Comparison of ENCODE assay signal across 19 cellular contexts in genomic region chr7:1320616-1321289, GRCh38.
"Had no signal": no experiment of that assay in that cellular context is flagged by ENCODE, and none has a peak within 500 bp of the region (broad histone marks: within the 10 kb centered on the region; RNA-seq: fewer than 3 reads in every experiment).

No MANE protein-coding gene starts in this region.

- ATAC-seq: activated CD4-positive, alpha-beta T cell treated with anti-CD3 and anti-CD28 coated beads for 36 hours; activated CD8-positive, alpha-beta memory T cell treated with anti-CD3 and anti-CD28 coated beads, Interleukin-2, amount 10 ng/mL, durations not matched to agents 7 days and 5 days; body of pancreas; gastrocnemius medialis; heart left ventricle; naive thymus-derived CD4-positive, alpha-beta T cell had no signal

- DNase-seq: activated CD4-positive, alpha-beta memory T cell treated with anti-CD3 and anti-CD28 coated beads for 36 hours; activated CD4-positive, alpha-beta T cell treated with anti-CD3 and anti-CD28 coated beads for 36 hours; activated CD8-positive, alpha-beta memory T cell treated with anti-CD3 and anti-CD28 coated beads, Interleukin-2, amount 10 ng/mL, durations not matched to agents 7 days and 5 days; amniotic stem cell; body of pancreas; central memory CD4-positive, alpha-beta T cell; erythroblast; gastrocnemius medialis; mesenchymal stem cell; stimulated activated naive CD4-positive, alpha-beta T cell; T-helper 2 cell; tibial artery had no signal

- H3K4me3 ChIP-seq: body of pancreas, dorsolateral prefrontal cortex, gastrocnemius medialis, heart left ventricle, tibial artery had no signal

- H3K9ac ChIP-seq: parathyroid adenoma had no signal

- H3K4me1 ChIP-seq: body of pancreas, gastrocnemius medialis, heart left ventricle, parathyroid adenoma had no signal

- H3K9me3 ChIP-seq: body of pancreas, gastrocnemius medialis, heart left ventricle, neutrophil, tibial artery had no signal

- H3K79me2 ChIP-seq: parathyroid adenoma had no signal

- H3K27ac ChIP-seq: body of pancreas, dorsolateral prefrontal cortex, gastrocnemius medialis, heart left ventricle, neutrophil, parathyroid adenoma, tibial artery had no signal

- H3K36me3 ChIP-seq: gastrocnemius medialis, heart left ventricle, neutrophil, tibial artery had no signal

- FAIRE-seq: colon, endometrium had no signal

- H2AFZ ChIP-seq: parathyroid adenoma had no signal
